ENCODE assay signal across 25 cellular contexts in genomic region chr2:197146995-197147394, GRCh38.
DNase-seq lines count a peak whose midpoint lies in the region; ATAC-seq and TF ChIP-seq lines count a peak whose summit lies in the region.
"Had no signal": no experiment of that assay in that cellular context is flagged by ENCODE, and none has a peak within 500 bp of the region (broad histone marks: within the 10 kb centered on the region; RNA-seq: fewer than 3 reads in every experiment).

No MANE protein-coding gene starts in this region.

- no peaks in the 10 kb centered on the region for H3K9me3 ChIP-seq in OCI-LY1 (ENCODE audit: low read length)
- no peaks in the 10 kb centered on the region for H3K9me3 ChIP-seq in neutrophil
- no peaks in the 10 kb centered on the region for H3K9me3 ChIP-seq in psoas muscle
- H3K9me3 ChIP-seq: body of pancreas, gastrocnemius medialis, prostate gland, SK-N-SH, tibial artery had no signal

- no peaks in the 10 kb centered on the region for H4K20me1 ChIP-seq in OCI-LY1 (ENCODE audit: insufficient read depth, low read length)

- H3K4me1 ChIP-seq in OCI-LY1 (ENCODE audit: insufficient read depth, low read length, severe bottlenecking) (peaks cover 81% of the 10 kb centered on the region), neutrophil (ENCODE audit: control insufficient read depth in 1 of 2, insufficient read depth in 1 of 2, low read depth in 1 of 2, low read length in 1 of 2) (peaks cover 60 to 69% of the 10 kb centered on the region in 2 experiments), psoas muscle (no peaks in the 10 kb centered on the region)
- H3K4me1 ChIP-seq: prostate gland had no signal

- peaks cover 16% of the 10 kb centered on the region; the same call in 1 of the 2 replicates for H3K36me3 ChIP-seq in OCI-LY1 (ENCODE audit: insufficient read depth, low read length)
- peaks cover 10% of the 10 kb centered on the region for H3K36me3 ChIP-seq in neutrophil
- no peaks in the 10 kb centered on the region for H3K36me3 ChIP-seq in psoas muscle (ENCODE audit: insufficient read depth in 1 of 2, low read depth in 1 of 2)
- H3K36me3 ChIP-seq: gastrocnemius medialis, prostate gland, tibial artery had no signal

- intact Hi-C loops in activated CD4-positive, alpha-beta T cell treated with anti-CD3 and anti-CD28 coated beads, Interleukin-2, amount 10 ng/mL, durations not matched to agents 24 days and 14 days (cut with micrococcal nuclease) = loop anchor here (2.0 to 5.0 kb wide), 3 partner anchors 16 to 35 kb away; no protein-coding TSS in a partner anchor
- intact Hi-C loops in psoas muscle (cut with DNase I) = no loop called here

- no peak for DNase-seq in activated CD4-positive, alpha-beta T cell treated with anti-CD3 and anti-CD28 coated beads, Interleukin-2, amount 10 ng/mL, durations not matched to agents 24 days and 14 days
- DNase-seq in activated CD4-positive, alpha-beta T cell treated with anti-CD3 and anti-CD28 coated beads for 4 hours = no peak
- DNase-seq in activated naive CD8-positive, alpha-beta T cell treated with anti-CD3 and anti-CD28 coated beads for 36 hours = no peak
- DNase-seq in psoas muscle (no peak), RPMI8226 (no peak)
- DNase-seq: activated CD4-positive, alpha-beta T cell treated with anti-CD3 and anti-CD28 coated beads, Interleukin-2, amount 50 U/mL, for 48 hours; activated effector memory CD4-positive, alpha-beta T cell treated with Interleukin-2 at 50 U/mL for 16 hours; body of pancreas; cortex of kidney; gastrocnemius medialis; GM23248; kidney glomerular epithelial cell; mesenchymal stem cell; NCI-H146; NCI-H2171 treated with DMSO at 0.1 percent for 48 hours; nephron progenitor cell; SK-N-SH; tibial artery had no signal

- no peak overlapping the region for H2AFZ ChIP-seq in OCI-LY1 (ENCODE audit: low read length)
- H2AFZ ChIP-seq: GM23248 had no signal

- H3K4me2 ChIP-seq in OCI-LY1 (ENCODE audit: low read length) = no peak overlapping the region; the same call in 1 of the 2 replicates
- H3K4me2 ChIP-seq: BLaER1 treated with 17β-estradiol and CSF1 and Interleukin-3, amounts not matched to agents 10 nM and 100 nM; SK-N-SH; smooth muscle cell had no signal

- TF ChIP-seq CTCF in OCI-LY1 (IDR thresholded peaks at IDR 0.05; ENCODE audit: low read length) (no peak), neutrophil (IDR thresholded peaks at IDR 0.05) (no peak), psoas muscle (IDR thresholded peaks at IDR 0.05) (no peak)

- H3K79me2 ChIP-seq in OCI-LY1 (ENCODE audit: insufficient read depth, low read length) = 0 out of 2 replicates have a peak, but pooled peaks cover 4% of the 10 kb centered on the region

- peak overlapping the region; percentile 62 for H3K27ac Mint-ChIP-seq in activated CD4-positive, alpha-beta T cell treated with anti-CD3 and anti-CD28 coated beads, Interleukin-2, amount 10 ng/mL, durations not matched to agents 24 days and 14 days
- H3K27ac Mint-ChIP-seq in activated naive CD8-positive, alpha-beta T cell treated with anti-CD3 and anti-CD28 coated beads for 36 hours = peak overlapping the region; percentile 80
- H3K27ac Mint-ChIP-seq: nephron progenitor cell had no signal

- peak overlapping the region; percentile 100 for H3K27ac ChIP-seq in OCI-LY1 (ENCODE audit: low read depth, low read length, poor library complexity, severe bottlenecking)
- H3K27ac ChIP-seq in neutrophil = peak overlapping the region; percentile 76
- H3K27ac ChIP-seq in psoas muscle = no peak overlapping the region
- H3K27ac ChIP-seq: BLaER1 treated with 17β-estradiol and CSF1 and Interleukin-3, amounts not matched to agents 10 nM and 100 nM; body of pancreas; gastrocnemius medialis; GM23248; prostate gland; tibial artery had no signal

- no peaks in the 10 kb centered on the region for H3K9me2 ChIP-seq in OCI-LY1 (ENCODE audit: low read depth, low read length)
- H3K9me2 ChIP-seq: SK-N-SH had no signal

- no peaks in the 10 kb centered on the region for H3K27me3 Mint-ChIP-seq in activated CD4-positive, alpha-beta T cell treated with anti-CD3 and anti-CD28 coated beads, Interleukin-2, amount 10 ng/mL, durations not matched to agents 24 days and 14 days
- H3K27me3 Mint-ChIP-seq in activated naive CD8-positive, alpha-beta T cell treated with anti-CD3 and anti-CD28 coated beads for 36 hours = no peaks in the 10 kb centered on the region

- H3K36me3 Mint-ChIP-seq in activated CD4-positive, alpha-beta T cell treated with anti-CD3 and anti-CD28 coated beads, Interleukin-2, amount 10 ng/mL, durations not matched to agents 24 days and 14 days (ENCODE audit: low read depth) = peaks cover 32% of the 10 kb centered on the region
- peaks cover 52% of the 10 kb centered on the region for H3K36me3 Mint-ChIP-seq in activated naive CD8-positive, alpha-beta T cell treated with anti-CD3 and anti-CD28 coated beads for 36 hours

- H3K9ac ChIP-seq in OCI-LY1 (ENCODE audit: low read length) = no peak overlapping the region
- H3K9ac ChIP-seq: BLaER1 treated with 17β-estradiol and CSF1 and Interleukin-3, amounts not matched to agents 10 nM and 100 nM; GM23248; SK-N-SH had no signal

- ATAC-seq in psoas muscle = no peak
- no peak for ATAC-seq in HG03135 (IDR thresholded peaks at IDR 0.05; ENCODE audit: unreplicated experiment)
- ATAC-seq: body of pancreas, gastrocnemius medialis, Panc1 had no signal

- H3K4me3 ChIP-seq in OCI-LY1 (ENCODE audit: low read depth, low read length, poor library complexity, severe bottlenecking) = no peak overlapping the region
- H3K4me3 ChIP-seq in neutrophil (ENCODE audit: low read depth in 1 of 2, low read length in 1 of 2) = no peak overlapping the region
- no peak overlapping the region for H3K4me3 ChIP-seq in psoas muscle
- H3K4me3 ChIP-seq: BLaER1 treated with 17β-estradiol and CSF1 and Interleukin-3, amounts not matched to agents 10 nM and 100 nM; body of pancreas; gastrocnemius medialis; GM23248; prostate gland; smooth muscle cell; tibial artery had no signal

- peak overlapping the region; percentile 12 for H3K4me3 Mint-ChIP-seq in activated CD4-positive, alpha-beta T cell treated with anti-CD3 and anti-CD28 coated beads, Interleukin-2, amount 10 ng/mL, durations not matched to agents 24 days and 14 days
- H3K4me3 Mint-ChIP-seq in activated naive CD8-positive, alpha-beta T cell treated with anti-CD3 and anti-CD28 coated beads for 36 hours = no peak overlapping the region
- H3K4me3 Mint-ChIP-seq: nephron progenitor cell had no signal

- peaks cover 56% of the 10 kb centered on the region for H3K4me1 Mint-ChIP-seq in activated CD4-positive, alpha-beta T cell treated with anti-CD3 and anti-CD28 coated beads, Interleukin-2, amount 10 ng/mL, durations not matched to agents 24 days and 14 days
- peaks cover 70% of the 10 kb centered on the region for H3K4me1 Mint-ChIP-seq in activated naive CD8-positive, alpha-beta T cell treated with anti-CD3 and anti-CD28 coated beads for 36 hours
- H3K4me1 Mint-ChIP-seq: nephron progenitor cell had no signal

- H3F3A ChIP-seq in OCI-LY1 (ENCODE audit: insufficient read depth, low read length) = peaks cover 4% of the 10 kb centered on the region; the same call in 1 of the 2 replicates

- 69 to 74% (median 71%) methylated on average over 5 of the region's 5 CpGs for WGBS in psoas muscle, 3 donors

- H3K9me3 Mint-ChIP-seq in activated CD4-positive, alpha-beta T cell treated with anti-CD3 and anti-CD28 coated beads, Interleukin-2, amount 10 ng/mL, durations not matched to agents 24 days and 14 days = no peaks in the 10 kb centered on the region
- H3K9me3 Mint-ChIP-seq in activated naive CD8-positive, alpha-beta T cell treated with anti-CD3 and anti-CD28 coated beads for 36 hours = peaks cover 6% of the 10 kb centered on the region
- H3K9me3 Mint-ChIP-seq: nephron progenitor cell had no signal

- H3K27me3 ChIP-seq in OCI-LY1 (ENCODE audit: insufficient read depth, low read length) = no peaks in the 10 kb centered on the region
- H3K27me3 ChIP-seq in neutrophil = no peaks in the 10 kb centered on the region
- H3K27me3 ChIP-seq in psoas muscle (ENCODE audit: insufficient read depth in 3 of 3, low read length in 2 of 3) = no peaks in the 10 kb centered on the region
- H3K27me3 ChIP-seq: BLaER1 treated with 17β-estradiol and CSF1 and Interleukin-3, amounts not matched to agents 10 nM and 100 nM; body of pancreas; gastrocnemius medialis; tibial artery had no signal
